In the genomic region with DNA sequence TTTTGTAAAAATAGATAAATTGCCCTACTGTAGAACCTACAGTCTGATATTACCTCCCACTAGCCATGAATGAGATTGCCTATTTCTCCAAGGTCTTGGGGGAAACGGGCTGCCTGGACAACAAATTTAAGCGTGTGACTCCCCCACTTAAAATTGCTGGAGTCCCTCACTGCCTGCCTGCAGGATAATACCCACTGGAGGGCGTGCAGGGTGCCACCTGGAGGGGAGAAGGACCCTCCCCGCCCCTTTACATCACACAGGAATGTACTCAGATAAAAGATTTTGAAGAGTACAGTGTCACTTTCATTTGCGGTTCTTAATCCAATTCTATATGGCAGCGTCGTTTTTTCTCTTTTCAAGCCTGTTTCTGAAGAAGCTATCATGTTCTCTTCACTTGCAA, we compare ENCODE assay signal across 30 cellular contexts. TPM values are rescaled to one million over a fixed set of nuclear protein-coding genes. Genes with fewer than 3 reads are reported as not detected.
A peak's percentile ranks its signal among the peaks of the same experiment; 100 is the strongest.
DNase-seq lines count a peak whose midpoint lies in the region; ATAC-seq, FAIRE-seq and TF ChIP-seq lines count a peak whose summit lies in the region.
"Had no signal": no experiment of that assay in that cellular context is flagged by ENCODE, and none has a peak within 500 bp of the region (broad histone marks: within the 10 kb centered on the region; RNA-seq: fewer than 3 reads in every experiment).

No MANE protein-coding gene starts in this region.

- H3K4me2 ChIP-seq in GM23338 (no peak overlapping the region), OCI-LY7 (ENCODE audit: low read length) (peak overlapping the region; percentile 2; the same call in 1 of the 2 replicates), neural progenitor cell (no peak overlapping the region)
- H3K4me2 ChIP-seq: SK-N-SH had no signal

- H3K4me3 Mint-ChIP-seq in CD14-positive monocyte (peak overlapping the region in 1 of 2 donors; percentile 21), GM23338 (no peak overlapping the region), neural progenitor cell (no peak overlapping the region)
- H3K4me3 Mint-ChIP-seq: activated CD8-positive, alpha-beta memory T cell treated with anti-CD3 and anti-CD28 coated beads, Interleukin-2, amount 10 ng/mL, durations not matched to agents 7 days and 5 days; activated naive CD8-positive, alpha-beta T cell treated with anti-CD3 and anti-CD28 coated beads, Interleukin-2, amount 10 ng/mL, durations not matched to agents 7 days and 5 days; activated T-cell treated with anti-CD3 and anti-CD28 coated beads, Interleukin-2, amount 50 U/mL, for 4 hours; B cell; memory B cell; nephron progenitor cell; T-helper 1 cell treated with Interleukin-12 subunit alpha and Interleukin-12 subunit beta and Interleukin-4 antibody, amounts not matched to agents 30 μg/mL and 1 μg/mL, for 36 hours had no signal

- CTCF ChIA-PET in OCI-LY7 (lab: Charles Lee; ENCODE audit: unreplicated experiment), result interaction anchor here (0.6 kb wide), 1 partner anchor 8 kb away, joined by 5 read pairs; no protein-coding TSS in a partner anchor

- no peak for TF ChIP-seq CTCF in CD14-positive monocyte (IDR thresholded peaks at IDR 0.05)
- peak; percentile 28 to 45; a peak in 2 of 4 replicates for TF ChIP-seq CTCF in GM23338 (conservative IDR thresholded peaks at IDR 0.05; ENCODE audit: low read depth in 2 of 2)
- peak; percentile 69 for TF ChIP-seq CTCF in OCI-LY7 (conservative IDR thresholded peaks at IDR 0.05; ENCODE audit: low read length)
- TF ChIP-seq CTCF in neural progenitor cell (IDR thresholded peaks at IDR 0.05), result peak; percentile 16

- POLR2A ChIA-PET in OCI-LY7 (lab: Charles Lee), result interaction anchor here (0.7 kb wide), 1 partner anchor 70 kb away, joined by 3 read pairs; no protein-coding TSS in a partner anchor

- H3F3A ChIP-seq in GM23338 (replicated peaks; ENCODE audit: low read depth) (peaks cover 6% of the 10 kb centered on the region; the same call in 1 of the 2 replicates), neural progenitor cell (ENCODE audit: low read depth) (peaks cover 32% of the 10 kb centered on the region)

- H3K9me2 ChIP-seq in GM23338 (ENCODE audit: insufficient read depth), result no peaks in the 10 kb centered on the region
- no peaks in the 10 kb centered on the region for H3K9me2 ChIP-seq in OCI-LY7 (ENCODE audit: insufficient read depth, low read length)
- H3K9me2 ChIP-seq: SK-N-SH had no signal

- no peaks in the 10 kb centered on the region for H3K36me3 ChIP-seq in GM23338 (ENCODE audit: insufficient read depth)
- no peaks in the 10 kb centered on the region for H3K36me3 ChIP-seq in OCI-LY7 (ENCODE audit: insufficient read depth, low read length)
- H3K36me3 ChIP-seq in neural progenitor cell, result no peaks in the 10 kb centered on the region
- H3K36me3 ChIP-seq: colonic mucosa, stomach had no signal

- no peak overlapping the region for H3K9ac ChIP-seq in neural progenitor cell
- H3K9ac ChIP-seq: parathyroid adenoma, SK-N-SH had no signal

- no peak overlapping the region for H3K27ac ChIP-seq in GM23338 (ENCODE audit: low read depth)
- H3K27ac ChIP-seq in OCI-LY7 (ENCODE audit: low read depth, low read length, poor library complexity, severe bottlenecking), result no peak overlapping the region
- no peak overlapping the region for H3K27ac ChIP-seq in neural progenitor cell
- H3K27ac ChIP-seq: colonic mucosa, epithelial cell of prostate, parathyroid adenoma, stomach had no signal

- H2AFZ ChIP-seq in GM23338 (no peak overlapping the region), OCI-LY7 (ENCODE audit: low read length) (no peak overlapping the region), neural progenitor cell (replicated peaks) (no peak overlapping the region)
- H2AFZ ChIP-seq: parathyroid adenoma had no signal

- H3K79me2 ChIP-seq in GM23338 (replicated peaks; ENCODE audit: insufficient read depth), result no peaks in the 10 kb centered on the region
- no peaks in the 10 kb centered on the region for H3K79me2 ChIP-seq in OCI-LY7 (ENCODE audit: insufficient read depth, low read depth, low read length)
- no peaks in the 10 kb centered on the region for H3K79me2 ChIP-seq in neural progenitor cell (ENCODE audit: low read depth)
- H3K79me2 ChIP-seq: parathyroid adenoma had no signal

- H3K4me1 ChIP-seq in GM23338 (ENCODE audit: insufficient read depth) (peaks cover 3% of the 10 kb centered on the region; the same call in 1 of the 2 replicates), OCI-LY7 (ENCODE audit: insufficient read depth, low read length, poor library complexity, severe bottlenecking) (peaks cover 8% of the 10 kb centered on the region), neural progenitor cell (no peaks in the 10 kb centered on the region)
- H3K4me1 ChIP-seq: colonic mucosa had no signal

- no TSS peak for BruUV-seq in OCI-LY7 (replicated peaks; lab: Mats Ljungman, UMichigan)

- no peak for ATAC-seq in GM23338
- ATAC-seq: activated CD8-positive, alpha-beta memory T cell treated with anti-CD3 and anti-CD28 coated beads, Interleukin-2, amount 10 ng/mL, durations not matched to agents 7 days and 5 days; activated T-cell treated with anti-CD3 and anti-CD28 coated beads, Interleukin-2, amount 50 U/mL, for 4 hours; left lobe of liver; sciatic nerve had no signal

- H3K36me3 Mint-ChIP-seq in CD14-positive monocyte (peaks cover 4 to 8% of the 10 kb centered on the region in 2 donors), GM23338 (ENCODE audit: low read depth) (peaks cover 10% of the 10 kb centered on the region), neural progenitor cell (peaks cover 11% of the 10 kb centered on the region)
- H3K36me3 Mint-ChIP-seq: activated CD8-positive, alpha-beta memory T cell treated with anti-CD3 and anti-CD28 coated beads, Interleukin-2, amount 10 ng/mL, durations not matched to agents 7 days and 5 days had no signal

- peaks cover 0 to 14% (median 4%) of the 10 kb centered on the region in 7 donors for H3K9me3 Mint-ChIP-seq in CD14-positive monocyte
- H3K9me3 Mint-ChIP-seq in GM23338, result peaks cover 14% of the 10 kb centered on the region
- H3K9me3 Mint-ChIP-seq in neural progenitor cell, result peaks cover 16% of the 10 kb centered on the region
- H3K9me3 Mint-ChIP-seq: activated naive CD8-positive, alpha-beta T cell treated with anti-CD3 and anti-CD28 coated beads, Interleukin-2, amount 10 ng/mL, durations not matched to agents 7 days and 5 days had no signal

- DNase-seq in CD14-positive monocyte (ENCODE audit: low spot score), result peak; percentile 8
- DNase-seq in GM23338 (ENCODE audit: low spot score), result peak; percentile 36
- peak; percentile 47 for DNase-seq in OCI-LY7 (ENCODE audit: low spot score)
- DNase-seq in neural progenitor cell (ENCODE audit: low spot score), result no peak
- no peak for DNase-seq in NCI-H524 treated with DMSO at 0.1 percent for 48 hours (lab: John Stamatoyannopoulos, UW)
- no peak for DNase-seq in frontal cortex (ENCODE audit: low spot score in 2 of 2)
- DNase-seq in activated naive CD4-positive, alpha-beta T cell treated with anti-CD3 and anti-CD28 coated beads, Interleukin-2, amount 50 U/mL, for 16 hours, result no peak
- DNase-seq: ACHN; activated CD4-positive, alpha-beta T cell treated with anti-CD3 and anti-CD28 coated beads, Interleukin-2, amount 50 U/mL, for 4 hours; activated CD8-positive, alpha-beta memory T cell treated with anti-CD3 and anti-CD28 coated beads, Interleukin-2, amount 10 ng/mL, durations not matched to agents 7 days and 5 days; activated gamma-delta T cell; activated naive CD8-positive, alpha-beta T cell treated with anti-CD3 and anti-CD28 coated beads, Interleukin-2, amount 10 ng/mL, durations not matched to agents 7 days and 5 days; activated T-cell treated with anti-CD3 and anti-CD28 coated beads, Interleukin-2, amount 50 U/mL, for 4 hours; colonic mucosa; effector CD8-positive, alpha-beta T cell; NCI-H1436; NCI-H446; nephron progenitor cell; SK-N-SH; stimulated activated CD4-positive, alpha-beta T cell treated with anti-CD3 and anti-CD28 coated beads, Interleukin-12 subunit alpha, Interleukin-12 subunit beta, amount 100 ng/mL, for 4 hours; stimulated activated CD4-positive, alpha-beta T cell treated with anti-CD3 and anti-CD28 coated beads, Interleukin-2, amount 100 ng/mL, for 48 hours; stomach had no signal

- no peaks in the 10 kb centered on the region; the same call in 1 of the 2 replicates for H4K20me1 ChIP-seq in GM23338 (replicated peaks; ENCODE audit: insufficient read depth)
- H4K20me1 ChIP-seq in OCI-LY7 (ENCODE audit: insufficient read depth, low read length), result no peaks in the 10 kb centered on the region
- peaks cover 3% of the 10 kb centered on the region for H4K20me1 ChIP-seq in neural progenitor cell (ENCODE audit: low read depth)

- H3K27me3 ChIP-seq in GM23338 (ENCODE audit: insufficient read depth) (peaks cover 9% of the 10 kb centered on the region), neural progenitor cell (peaks cover 59% of the 10 kb centered on the region)
- H3K27me3 ChIP-seq: colonic mucosa had no signal

- intact Hi-C loops in CD14-positive monocyte (cut with micrococcal nuclease), result no loop called here
- intact Hi-C loops in OCI-LY7 (cut with micrococcal nuclease; ENCODE audit: unreplicated experiment), result no loop called here

- FAIRE-seq in frontal cortex (lab: Jason Lieb, UNC), result no peak
- FAIRE-seq: urothelium cell line had no signal

- H3K27ac Mint-ChIP-seq in CD14-positive monocyte, result no peak overlapping the region
- H3K27ac Mint-ChIP-seq in GM23338, result no peak overlapping the region
- H3K27ac Mint-ChIP-seq in neural progenitor cell, result no peak overlapping the region
- H3K27ac Mint-ChIP-seq: activated CD8-positive, alpha-beta memory T cell treated with anti-CD3 and anti-CD28 coated beads, Interleukin-2, amount 10 ng/mL, durations not matched to agents 7 days and 5 days; activated naive CD8-positive, alpha-beta T cell treated with anti-CD3 and anti-CD28 coated beads, Interleukin-2, amount 10 ng/mL, durations not matched to agents 7 days and 5 days; B cell; memory B cell; nephron progenitor cell; T-helper 1 cell treated with Interleukin-12 subunit alpha and Interleukin-12 subunit beta and Interleukin-4 antibody, amounts not matched to agents 30 μg/mL and 1 μg/mL, for 36 hours had no signal

- H3K4me1 Mint-ChIP-seq in CD14-positive monocyte, result peaks cover 22% of the 10 kb centered on the region
- peaks cover 7% of the 10 kb centered on the region for H3K4me1 Mint-ChIP-seq in GM23338
- peaks cover 13% of the 10 kb centered on the region for H3K4me1 Mint-ChIP-seq in neural progenitor cell

- H3K27me3 Mint-ChIP-seq in CD14-positive monocyte (ENCODE audit: low read depth in 3 of 3) (peaks cover 24 to 31% (median 30%) of the 10 kb centered on the region in 3 donors), GM23338 (ENCODE audit: insufficient read depth, low read depth, poor library complexity) (peaks cover 25% of the 10 kb centered on the region), neural progenitor cell (ENCODE audit: insufficient read depth, low read depth) (peaks cover 32% of the 10 kb centered on the region)

- H3K4me3 ChIP-seq in GM23338 (no peak overlapping the region), OCI-LY7 (ENCODE audit: low read depth, low read length, poor library complexity, severe bottlenecking) (no peak overlapping the region), neural progenitor cell (no peak overlapping the region)
- H3K4me3 ChIP-seq: colonic mucosa, stomach had no signal

- H3K9me3 ChIP-seq in OCI-LY7 (ENCODE audit: low read length) (no peaks in the 10 kb centered on the region), neural progenitor cell (ENCODE audit: low read depth) (no peaks in the 10 kb centered on the region)
- H3K9me3 ChIP-seq: colonic mucosa, SK-N-SH, stomach had no signal

RNA-seq across cellular contexts. Expression of gene TRIM7, which starts 6.2 kb away (rescaled TPM):
- polyA plus RNA-seq in CD14-positive monocyte (10 to 100 TPM; 10.3 to 12.8 TPM), GM23338 (2016; fragmentation: Nextera tagmentation; extraction: Ambion mirVana) (0.37 and 0.53 TPM in 2 replicates)
- 0.56 and 0.66 TPM in 2 replicates for total RNA-seq in GM23338 (2014; rRNA removed; shearing (Covaris generic))
- 0.22 and 0.44 TPM in 2 replicates for total RNA-seq in OCI-LY7 (2014; rRNA removed; shearing (Covaris generic))
- total RNA-seq in OCI-LY7 (2022) (1.8 and 2.2 TPM in 2 replicates), neural progenitor cell (ENCODE audit: low replicate concordance) (not detected in 2 replicates), frontal cortex (2.0 TPM)

RNA-seq across cellular contexts. Expression of gene TRIM41, which starts 11.9 kb away (rescaled TPM):
- polyA plus RNA-seq in CD14-positive monocyte (under 1 TPM; 0.12 to 0.24 TPM), GM23338 (2016; fragmentation: Nextera tagmentation; extraction: Ambion mirVana) (6.2 and 7.3 TPM in 2 replicates)
- 8.7 and 9.7 TPM in 2 replicates for total RNA-seq in GM23338 (2014; rRNA removed; shearing (Covaris generic))
- 30.2 and 30.4 TPM in 2 replicates for total RNA-seq in OCI-LY7 (2014; rRNA removed; shearing (Covaris generic))
- total RNA-seq in OCI-LY7 (2022) (68.2 and 73.4 TPM in 2 replicates), neural progenitor cell (ENCODE audit: low replicate concordance) (8.1 and 24.2 TPM in 2 replicates), frontal cortex (12.2 TPM)

RNA-seq across cellular contexts. Expression of gene RACK1, which starts 32.5 kb away (rescaled TPM):
- polyA plus RNA-seq in CD14-positive monocyte (1,000 to 10,000 TPM; 1,150 to 1,195 TPM), GM23338 (2016; fragmentation: Nextera tagmentation; extraction: Ambion mirVana) (2,372 and 2,567 TPM in 2 replicates)
- total RNA-seq in GM23338 (2014; rRNA removed; shearing (Covaris generic)), result 4,589 and 4,798 TPM in 2 replicates
- 4,583 and 5,614 TPM in 2 replicates for total RNA-seq in OCI-LY7 (2014; rRNA removed; shearing (Covaris generic))
- total RNA-seq in OCI-LY7 (2022) (2,077 and 2,357 TPM in 2 replicates), neural progenitor cell (ENCODE audit: low replicate concordance) (2,816 and 3,567 TPM in 2 replicates), frontal cortex (3,351 TPM)

RNA-seq across cellular contexts. Expression of gene TRIM52, which starts 49.7 kb away (rescaled TPM):
- 1 to 10 TPM; 5.7 to 8.5 TPM for polyA plus RNA-seq in CD14-positive monocyte
- total RNA-seq in GM23338 (2014; rRNA removed; shearing (Covaris generic)), result 2.9 and 6.2 TPM in 2 replicates
- 4.1 and 8.1 TPM in 2 replicates for polyA plus RNA-seq in GM23338 (2016; fragmentation: Nextera tagmentation; extraction: Ambion mirVana)
- total RNA-seq in OCI-LY7 (2014; rRNA removed; shearing (Covaris generic)), result 16.1 and 25.1 TPM in 2 replicates
- 33.5 and 34.5 TPM in 2 replicates for total RNA-seq in OCI-LY7 (2022)
- total RNA-seq in neural progenitor cell (ENCODE audit: low replicate concordance), result 7.9 and 9.4 TPM in 2 replicates
- total RNA-seq in frontal cortex, result 9.8 TPM

Comparison
In these comparisons a context has a peak if more than half of its experiments do, and no peak if none do; other contexts are left out.
1. DNase-seq: peak in CD14-positive monocyte (single experiment), GM23338 (single experiment) and OCI-LY7 (single experiment); none in neural progenitor cell (single experiment), NCI-H524 treated with DMSO at 0.1 percent for 48 hours (single experiment), frontal cortex (0 of 2) and activated naive CD4-positive, alpha-beta T cell treated with anti-CD3 and anti-CD28 coated beads, Interleukin-2, amount 50 U/mL, for 16 hours (single experiment).